ENCODE assay signal across 12 cellular contexts in the genomic region with DNA sequence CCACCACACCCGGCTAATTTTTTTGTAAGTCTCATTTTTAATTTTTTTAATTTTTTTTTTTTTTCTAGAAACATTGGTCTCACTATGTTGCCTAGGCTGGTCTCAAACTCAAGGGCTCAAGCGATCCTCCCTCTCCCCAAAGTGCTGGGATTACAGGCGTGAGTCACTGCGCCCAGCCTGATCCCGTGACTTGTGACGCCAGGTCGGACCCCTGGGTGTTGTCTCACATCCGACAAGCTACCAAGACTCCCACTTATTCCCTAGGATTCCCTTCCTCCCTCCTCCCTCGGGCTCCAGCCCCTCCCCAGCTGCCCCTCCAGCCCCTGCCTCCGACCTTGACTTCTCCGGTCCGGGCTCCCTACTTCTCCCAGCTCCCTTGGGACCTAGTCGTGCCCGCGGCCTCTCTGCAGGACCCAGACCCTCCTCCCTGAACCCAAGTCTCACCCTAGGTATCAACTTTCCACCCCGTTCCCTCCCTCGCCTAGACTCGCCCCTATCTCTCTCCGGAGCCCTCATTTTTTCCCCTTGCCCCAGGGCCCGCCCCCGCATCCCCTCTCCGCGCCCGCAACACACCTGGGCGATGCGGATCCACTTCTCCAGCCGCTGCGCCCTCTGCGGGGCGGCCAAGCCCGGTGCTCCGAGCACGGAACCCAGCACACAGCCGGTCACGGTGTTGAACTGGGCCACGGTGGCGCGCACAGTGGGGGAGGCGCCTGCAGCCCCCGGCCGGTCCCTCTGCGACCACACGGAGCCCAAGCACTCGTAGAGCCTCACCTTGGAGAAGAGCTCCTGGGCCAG. TPM values are rescaled to one million over a fixed set of nuclear protein-coding genes. Genes with fewer than 3 reads are reported as not detected.
A peak's percentile ranks its signal among the peaks of the same experiment; 100 is the strongest.
DNase-seq lines count a peak whose midpoint lies in the region; ATAC-seq and TF ChIP-seq lines count a peak whose summit lies in the region.
"Had no signal": no experiment of that assay in that cellular context is flagged by ENCODE, and none has a peak within 500 bp of the region (broad histone marks: within the 10 kb centered on the region; RNA-seq: fewer than 3 reads in every experiment).

No MANE protein-coding gene starts in this region.

- H3K27ac Mint-ChIP-seq in activated CD4-positive, alpha-beta T cell treated with anti-CD3 and anti-CD28 coated beads, Interleukin-2, amount 10 ng/mL, durations not matched to agents 7 days and 5 days, result no peak overlapping the region
- H3K27ac Mint-ChIP-seq: activated naive CD8-positive, alpha-beta T cell had no signal

- CTCF ChIA-PET in activated CD4-positive, alpha-beta T cell treated with anti-CD3 and anti-CD28 coated beads, Interleukin-2, amount 10 ng/mL, durations not matched to agents 7 days and 5 days (lab: Charles Lee), result interaction anchor here (0.6 to 1.9 kb wide), 5 partner anchors 22 to 76 kb away, joined by 3 to 8 read pairs (median 3); a partner anchor contains a TSS

- POLR2A ChIA-PET in activated CD4-positive, alpha-beta T cell treated with anti-CD3 and anti-CD28 coated beads, Interleukin-2, amount 10 ng/mL, durations not matched to agents 7 days and 5 days (lab: Charles Lee), result no interaction called here

- no peak overlapping the region for H2AFZ ChIP-seq in GM23248

- H3F3A ChIP-seq in GM23248 (ENCODE audit: insufficient read depth), result no peaks in the 10 kb centered on the region

- H3K9me3 ChIP-seq in ES-I3 (ENCODE audit: control insufficient read depth, insufficient read depth, low read length), result no peaks in the 10 kb centered on the region
- no peaks in the 10 kb centered on the region for H3K9me3 ChIP-seq in GM23248 (ENCODE audit: low read depth)
- H3K9me3 ChIP-seq: right lobe of liver, SJSA1, tibial nerve had no signal

- H3K4me2 ChIP-seq in GM23248 (ENCODE audit: unreplicated experiment), result no peak overlapping the region

- ATAC-seq in GM18505 (IDR thresholded peaks at IDR 0.05; ENCODE audit: unreplicated experiment), result no peak
- ATAC-seq in GM19395 (IDR thresholded peaks at IDR 0.05; ENCODE audit: unreplicated experiment), result no peak
- no peak for ATAC-seq in GM19324 (IDR thresholded peaks at IDR 0.05; ENCODE audit: low FRiP score, unreplicated experiment)

- no peak overlapping the region for H3K27ac ChIP-seq in GM23248
- H3K27ac ChIP-seq: SJSA1, tibial nerve had no signal

- no peaks in the 10 kb centered on the region for H3K27me3 ChIP-seq in GM23248 (replicated peaks; ENCODE audit: insufficient read depth)
- H3K27me3 ChIP-seq: right lobe of liver, SJSA1 had no signal

- no peaks in the 10 kb centered on the region for H3K36me3 Mint-ChIP-seq in activated CD4-positive, alpha-beta T cell treated with anti-CD3 and anti-CD28 coated beads, Interleukin-2, amount 10 ng/mL, durations not matched to agents 7 days and 5 days (ENCODE audit: low read depth)
- H3K36me3 Mint-ChIP-seq: activated naive CD8-positive, alpha-beta T cell had no signal

- H3K4me1 Mint-ChIP-seq in activated CD4-positive, alpha-beta T cell treated with anti-CD3 and anti-CD28 coated beads, Interleukin-2, amount 10 ng/mL, durations not matched to agents 7 days and 5 days, result no peaks in the 10 kb centered on the region

- TF ChIP-seq CTCF in fibroblast of mammary gland (conservative IDR thresholded peaks at IDR 0.05; ENCODE audit: control insufficient read depth, insufficient read depth, low read depth, low read length), result peak; percentile 20
- TF ChIP-seq CTCF in retinal pigment epithelial cell (conservative IDR thresholded peaks at IDR 0.05; ENCODE audit: low read depth, low read length), result peak; percentile 48

- peaks cover 8% of the 10 kb centered on the region; the same call in 1 of the 2 replicates for H3K4me1 ChIP-seq in ES-I3 (ENCODE audit: insufficient read depth, low read length)
- H3K4me1 ChIP-seq in GM23248 (ENCODE audit: insufficient read depth), result no peaks in the 10 kb centered on the region
- H3K4me1 ChIP-seq: right lobe of liver had no signal

- no peaks in the 10 kb centered on the region for H4K20me1 ChIP-seq in GM23248 (ENCODE audit: insufficient read depth)

- in situ Hi-C loops in GM23248 (cut with MboI), result no loop called here

- H3K9me2 ChIP-seq in GM23248 (ENCODE audit: insufficient read depth), result no peaks in the 10 kb centered on the region

- no peaks in the 10 kb centered on the region for H3K9me3 Mint-ChIP-seq in activated CD4-positive, alpha-beta T cell treated with anti-CD3 and anti-CD28 coated beads, Interleukin-2, amount 10 ng/mL, durations not matched to agents 7 days and 5 days

- H3K79me2 ChIP-seq in GM23248 (ENCODE audit: insufficient read depth), result no peaks in the 10 kb centered on the region

- TF ChIP-seq POLR2A in GM18505 (IDR thresholded peaks at IDR 0.05; ENCODE audit: borderline replicate concordance, extremely low read depth, insufficient read depth, insufficient read length), result no peak

- H3K9ac ChIP-seq in ES-I3 (ENCODE audit: low read depth, low read length) (peak overlapping the region; percentile 51; the same call in 1 of the 2 replicates), GM23248 (no peak overlapping the region)

- no peak overlapping the region for H3K4me3 Mint-ChIP-seq in activated CD4-positive, alpha-beta T cell treated with anti-CD3 and anti-CD28 coated beads, Interleukin-2, amount 10 ng/mL, durations not matched to agents 7 days and 5 days
- H3K4me3 Mint-ChIP-seq: activated naive CD8-positive, alpha-beta T cell had no signal

- H3K36me3 ChIP-seq in ES-I3 (ENCODE audit: insufficient read depth, low read length), result no peaks in the 10 kb centered on the region; the same call in 1 of the 2 replicates
- no peaks in the 10 kb centered on the region for H3K36me3 ChIP-seq in GM23248 (ENCODE audit: low read depth)
- H3K36me3 ChIP-seq: SJSA1, tibial nerve had no signal

- H3K4me3 ChIP-seq in fibroblast of mammary gland (ENCODE audit: control insufficient read depth, low read depth, low read length), result no peak overlapping the region
- no peak overlapping the region for H3K4me3 ChIP-seq in retinal pigment epithelial cell (ENCODE audit: low read length)
- no peak overlapping the region for H3K4me3 ChIP-seq in GM23248
- H3K4me3 ChIP-seq: right lobe of liver, SJSA1, tibial nerve had no signal

- peak; percentile 30 for DNase-seq in activated CD4-positive, alpha-beta T cell treated with anti-CD3 and anti-CD28 coated beads, Interleukin-2, amount 10 ng/mL, durations not matched to agents 7 days and 5 days
- DNase-seq in fibroblast of mammary gland (ENCODE audit: low read depth) (peak; percentile 34), retinal pigment epithelial cell (ENCODE audit: low read depth) (no peak), GM23248 (no peak)
- DNase-seq: right lobe of liver had no signal

- H3K27me3 Mint-ChIP-seq in activated CD4-positive, alpha-beta T cell treated with anti-CD3 and anti-CD28 coated beads, Interleukin-2, amount 10 ng/mL, durations not matched to agents 7 days and 5 days, result peaks cover 2% of the 10 kb centered on the region

- 26 to 35% methylated on average over 38 to 44 of the region's 44 CpGs for WGBS in GM23248 (ENCODE audit: low coverage in 1 of 2, low lambda C conversion rate in 2 of 2, missing lambda C conversion rate in 2 of 2), 2 experiments

RNA-seq across cellular contexts. Expression of a gene that starts 13.1 kb away (rescaled TPM):
- not detected for total RNA-seq in activated CD4-positive, alpha-beta T cell treated with anti-CD3 and anti-CD28 coated beads, Interleukin-2, amount 10 ng/mL, durations not matched to agents 7 days and 5 days
- total RNA-seq in GM23248 (2014; rRNA removed; shearing (Covaris generic)), result 0.54 and 5.9 TPM in 2 replicates
- 0.43 and 1.4 TPM in 2 replicates for polyA plus RNA-seq in GM23248 (2016; fragmentation: Nextera tagmentation; extraction: Ambion mirVana)
- total RNA-seq: SJSA1 had no signal

RNA-seq across cellular contexts. Expression of a gene that starts 21.9 kb away (rescaled TPM):
- 1 to 10 TPM; 5.4 to 5.8 TPM for total RNA-seq in activated CD4-positive, alpha-beta T cell treated with anti-CD3 and anti-CD28 coated beads, Interleukin-2, amount 10 ng/mL, durations not matched to agents 7 days and 5 days
- 4.4 and 7.0 TPM in 2 replicates for total RNA-seq in GM23248 (2014; rRNA removed; shearing (Covaris generic))
- polyA plus RNA-seq in GM23248 (2016; fragmentation: Nextera tagmentation; extraction: Ambion mirVana), result 4.3 and 4.7 TPM in 2 replicates

RNA-seq across cellular contexts. Expression of a gene that starts 28.9 kb away (rescaled TPM):
- total RNA-seq in activated CD4-positive, alpha-beta T cell treated with anti-CD3 and anti-CD28 coated beads, Interleukin-2, amount 10 ng/mL, durations not matched to agents 7 days and 5 days, result not detected
- total RNA-seq in GM23248 (2014; rRNA removed; shearing (Covaris generic)), result 0.54 TPM in 1 of 2 replicates, not detected in the other
- 0.44 and 0.95 TPM in 2 replicates for polyA plus RNA-seq in GM23248 (2016; fragmentation: Nextera tagmentation; extraction: Ambion mirVana)

RNA-seq across cellular contexts. Expression of a gene that starts 29.4 kb away (rescaled TPM):
- total RNA-seq in activated CD4-positive, alpha-beta T cell treated with anti-CD3 and anti-CD28 coated beads, Interleukin-2, amount 10 ng/mL, durations not matched to agents 7 days and 5 days, result 100 to 1,000 TPM; 321 to 338 TPM
- 118 and 142 TPM in 2 replicates for total RNA-seq in GM23248 (2014; rRNA removed; shearing (Covaris generic))
- polyA plus RNA-seq in GM23248 (2016; fragmentation: Nextera tagmentation; extraction: Ambion mirVana), result 94.1 and 104 TPM in 2 replicates

RNA-seq across cellular contexts. Expression of a gene that starts 31.6 kb away (rescaled TPM):
- total RNA-seq in activated CD4-positive, alpha-beta T cell treated with anti-CD3 and anti-CD28 coated beads, Interleukin-2, amount 10 ng/mL, durations not matched to agents 7 days and 5 days, result 1 to 10 TPM; 2.9 to 3.5 TPM
- 0.32 TPM in 1 of 2 replicates, not detected in the other for total RNA-seq in GM23248 (2014; rRNA removed; shearing (Covaris generic))
- 1.3 and 1.4 TPM in 2 replicates for polyA plus RNA-seq in GM23248 (2016; fragmentation: Nextera tagmentation; extraction: Ambion mirVana)

Comparison
In these comparisons a context has a peak if more than half of its experiments do, and no peak if none do; other contexts are left out.
1. DNase-seq: peak in activated CD4-positive, alpha-beta T cell treated with anti-CD3 and anti-CD28 coated beads, Interleukin-2, amount 10 ng/mL, durations not matched to agents 7 days and 5 days (single experiment) and fibroblast of mammary gland (single experiment); none in retinal pigment epithelial cell (single experiment) and GM23248 (single experiment).